14 cellular contexts compared by ENCODE assay signal in genomic region chr1:3161130-3161840, GRCh38.
DNase-seq lines count a peak whose midpoint lies in the region; ATAC-seq and TF ChIP-seq lines count a peak whose summit lies in the region.
"Had no signal": no experiment of that assay in that cellular context is flagged by ENCODE, and none has a peak within 500 bp of the region (broad histone marks: within the 10 kb centered on the region; RNA-seq: fewer than 3 reads in every experiment).

No MANE protein-coding gene starts in this region.

- H3K9me3 ChIP-seq in stomach: no peaks in the 10 kb centered on the region

- H3K27me3 Mint-ChIP-seq in activated T-cell treated with anti-CD3 and anti-CD28 coated beads, Interleukin-2, amount 50 U/mL, for 24 hours: peaks cover 28% of the 10 kb centered on the region

- peaks cover 0 to 21% (median 0%) of the 10 kb centered on the region in 3 donors for H3K27me3 ChIP-seq in stomach

- no peak for TF ChIP-seq POLR2A in stomach (IDR thresholded peaks at IDR 0.05)

- no peaks in the 10 kb centered on the region for H3K36me3 Mint-ChIP-seq in activated T-cell treated with anti-CD3 and anti-CD28 coated beads, Interleukin-2, amount 50 U/mL, for 24 hours (ENCODE audit: low read depth)

- no peaks in the 10 kb centered on the region for H3K36me3 ChIP-seq in stomach

- H3K4me3 ChIP-seq in stomach: no peak overlapping the region
- H3K4me3 ChIP-seq: K562 had no signal

- no peak for TF ChIP-seq EP300 in stomach (IDR thresholded peaks at IDR 0.05)

- no peak for TF ChIP-seq CTCF in stomach (IDR thresholded peaks at IDR 0.05)

- no peak overlapping the region for H3K27ac Mint-ChIP-seq in activated T-cell treated with anti-CD3 and anti-CD28 coated beads, Interleukin-2, amount 50 U/mL, for 24 hours

- peaks cover 0 to 29% (median 25%) of the 10 kb centered on the region in 4 donors for H3K4me1 ChIP-seq in stomach

- peak overlapping the region; percentile 56 for H3K4me3 Mint-ChIP-seq in activated T-cell treated with anti-CD3 and anti-CD28 coated beads, Interleukin-2, amount 50 U/mL, for 24 hours
- H3K4me3 Mint-ChIP-seq: neural crest cell had no signal

- intact Hi-C loops in stomach (cut with DNase I; ENCODE audit: low total_unique reads): no loop called here

- DNase-seq in activated T-cell treated with anti-CD3 and anti-CD28 coated beads, Interleukin-2, amount 50 U/mL, for 24 hours: no peak
- DNase-seq in activated T-cell treated with anti-CD3 and anti-CD28 coated beads for 4 hours (no peak), hypothalamus (lab: John Stamatoyannopoulos, UW) (peak in 42 of 51 donors; percentile 7 to 83 (median 60)), stomach (peak; percentile 58), NCI-H2029 (lab: John Stamatoyannopoulos, UW) (no peak), AG08396 (ENCODE audit: low spot score) (no peak)
- DNase-seq: H7, NCI-H1105 treated with DMSO at 0.1 percent for 48 hours, NCI-H345, OCI-M1 had no signal

- ATAC-seq in GM18511 (IDR thresholded peaks at IDR 0.05; ENCODE audit: unreplicated experiment): no peak
- ATAC-seq: K562 had no signal

- peaks cover 6% of the 10 kb centered on the region for H3K4me1 Mint-ChIP-seq in activated T-cell treated with anti-CD3 and anti-CD28 coated beads, Interleukin-2, amount 50 U/mL, for 24 hours (ENCODE audit: low read depth)

- peak overlapping the region; percentile 75 for H3K27ac ChIP-seq in angular gyrus (ENCODE audit: low read depth, low read length)
- H3K27ac ChIP-seq in stomach: peak overlapping the region; percentile 71 to 85 (median 73)

- 22 to 49% (median 42%) methylated on average over 32 of the region's 32 CpGs for whole genome bisulfite sequencing in stomach, 5 donors

- H3K9me3 Mint-ChIP-seq in activated T-cell treated with anti-CD3 and anti-CD28 coated beads, Interleukin-2, amount 50 U/mL, for 24 hours: no peaks in the 10 kb centered on the region
- H3K9me3 Mint-ChIP-seq: neural crest cell had no signal

Comparison
In these comparisons a context has a peak if more than half of its experiments do, and no peak if none do; other contexts are left out.
1. DNase-seq: peak in hypothalamus (42 of 51) and stomach (single experiment); none in activated T-cell treated with anti-CD3 and anti-CD28 coated beads, Interleukin-2, amount 50 U/mL, for 24 hours (single experiment), activated T-cell treated with anti-CD3 and anti-CD28 coated beads for 4 hours (single experiment), NCI-H2029 (single experiment) and AG08396 (single experiment).